20 cellular contexts compared by ENCODE assay signal in genomic region chr15:97129684-97130083, GRCh38.
DNase-seq lines count a peak whose midpoint lies in the region; TF ChIP-seq lines count a peak whose summit lies in the region.
"Had no signal": no experiment of that assay in that cellular context is flagged by ENCODE, and none has a peak within 500 bp of the region (broad histone marks: within the 10 kb centered on the region; RNA-seq: fewer than 3 reads in every experiment).

No MANE protein-coding gene starts in this region.

- no peaks in the 10 kb centered on the region for H3K9me2 ChIP-seq in GM23248 (ENCODE audit: insufficient read depth)

- CTCF ChIA-PET in RWPE1 (lab: Yijun Ruan, JAX), result no interaction called here

- no peak for TF ChIP-seq CTCF in nephron progenitor cell (IDR thresholded peaks at IDR 0.05)
- no peak for TF ChIP-seq CTCF in RWPE1 (conservative IDR thresholded peaks at IDR 0.05; ENCODE audit: low read depth)

- no peaks in the 10 kb centered on the region for H3K36me3 ChIP-seq in GM23248 (ENCODE audit: low read depth)
- H3K36me3 ChIP-seq: BE2C; BLaER1 treated with 17β-estradiol and CSF1 and Interleukin-3, amounts not matched to agents 10 nM and 100 nM; HAP-1 had no signal

- H3K27me3 ChIP-seq in GM23248 (replicated peaks; ENCODE audit: insufficient read depth), result no peaks in the 10 kb centered on the region
- H3K27me3 ChIP-seq: BE2C; BLaER1 treated with 17β-estradiol and CSF1 and Interleukin-3, amounts not matched to agents 10 nM and 100 nM had no signal

- 7 to 13% methylated on average over 5 of the region's 5 CpGs for WGBS in GM23248 (ENCODE audit: low coverage in 1 of 2, low lambda C conversion rate in 2 of 2, missing lambda C conversion rate in 2 of 2), 2 experiments

- no peak overlapping the region for H3K9ac ChIP-seq in GM23248
- H3K9ac ChIP-seq: BLaER1 treated with 17β-estradiol and CSF1 and Interleukin-3, amounts not matched to agents 10 nM and 100 nM had no signal

- no peaks in the 10 kb centered on the region for H3K27me3 Mint-ChIP-seq in nephron progenitor cell (ENCODE audit: low read depth, poor library complexity)
- H3K27me3 Mint-ChIP-seq: CD4-positive, alpha-beta T cell; CD8-positive, alpha-beta memory T cell had no signal

- H2AFZ ChIP-seq in GM23248, result no peak overlapping the region

- no peaks in the 10 kb centered on the region for H3K79me2 ChIP-seq in GM23248 (ENCODE audit: insufficient read depth)

- H3K4me2 ChIP-seq in GM23248 (ENCODE audit: unreplicated experiment), result no peak overlapping the region
- H3K4me2 ChIP-seq: BLaER1 treated with 17β-estradiol and CSF1 and Interleukin-3, amounts not matched to agents 10 nM and 100 nM had no signal

- peaks cover 22% of the 10 kb centered on the region for H3K36me3 Mint-ChIP-seq in nephron progenitor cell (ENCODE audit: low read depth)
- H3K36me3 Mint-ChIP-seq: CD14-positive monocyte; CD8-positive, alpha-beta memory T cell had no signal

- H3F3A ChIP-seq in GM23248 (ENCODE audit: insufficient read depth), result no peaks in the 10 kb centered on the region

- no peaks in the 10 kb centered on the region for H3K4me1 ChIP-seq in GM23248 (ENCODE audit: insufficient read depth)
- H3K4me1 ChIP-seq: BE2C; BLaER1 treated with 17β-estradiol and CSF1 and Interleukin-3, amounts not matched to agents 10 nM and 100 nM; HAP-1 had no signal

- no peaks in the 10 kb centered on the region for H4K20me1 ChIP-seq in GM23248 (ENCODE audit: insufficient read depth)
- H4K20me1 ChIP-seq: BLaER1 treated with 17β-estradiol and CSF1 and Interleukin-3, amounts not matched to agents 10 nM and 100 nM had no signal

- H3K27ac Mint-ChIP-seq in nephron progenitor cell, result peak overlapping the region; percentile 77
- H3K27ac Mint-ChIP-seq: CD14-positive monocyte; CD4-positive, alpha-beta T cell; CD8-positive, alpha-beta memory T cell had no signal

- H3K9me3 Mint-ChIP-seq in nephron progenitor cell, result peaks cover 55% of the 10 kb centered on the region

- DNase-seq in NCI-H82 (lab: John Stamatoyannopoulos, UW), result peak; percentile 21
- no peak for DNase-seq in NCI-H82 treated with DMSO at 0.1 percent for 48 hours (lab: John Stamatoyannopoulos, UW; ENCODE audit: unreplicated experiment)
- peak; percentile 44 for DNase-seq in NCI-H226
- no peak for DNase-seq in nephron progenitor cell
- DNase-seq in superior temporal gyrus (ENCODE audit: extremely low spot score), result peak; percentile 41
- no peak for DNase-seq in RWPE1 (ENCODE audit: low spot score)
- DNase-seq in dermis blood vessel endothelial cell, result no peak
- no peak for DNase-seq in GM23248
- DNase-seq: BE2C; CD4-positive, alpha-beta T cell; CD8-positive, alpha-beta memory T cell; DMS 273 treated with DMSO at 0.1 percent for 48 hours; DMS79; EL; GDM1; GOT3 had no signal

- H3K4me3 ChIP-seq in GM23248, result no peak overlapping the region
- H3K4me3 ChIP-seq: BLaER1 treated with 17β-estradiol and CSF1 and Interleukin-3, amounts not matched to agents 10 nM and 100 nM; GM12878; HAP-1 had no signal

- in situ Hi-C loops in GM23248 (cut with MboI), result no loop called here

- H3K27ac ChIP-seq in RWPE1 (no peak overlapping the region), GM23248 (no peak overlapping the region)
- H3K27ac ChIP-seq: BLaER1 treated with 17β-estradiol and CSF1 and Interleukin-3, amounts not matched to agents 10 nM and 100 nM had no signal

- H3K4me1 Mint-ChIP-seq in nephron progenitor cell, result peaks cover 19% of the 10 kb centered on the region
- H3K4me1 Mint-ChIP-seq: CD14-positive monocyte; CD8-positive, alpha-beta memory T cell had no signal

- no peaks in the 10 kb centered on the region for H3K9me3 ChIP-seq in GM23248 (ENCODE audit: low read depth)
- H3K9me3 ChIP-seq: BE2C, HAP-1 had no signal

- POLR2A ChIA-PET in RWPE1 (lab: Yijun Ruan, JAX; ENCODE audit: low non-redundant PET), result no interaction called here

- no peak overlapping the region for H3K4me3 Mint-ChIP-seq in nephron progenitor cell
- H3K4me3 Mint-ChIP-seq: CD14-positive monocyte; CD4-positive, alpha-beta T cell; CD8-positive, alpha-beta memory T cell had no signal

Comparison
In these comparisons a context has a peak if more than half of its experiments do, and no peak if none do; other contexts are left out.
1. DNase-seq: peak in NCI-H82 (single experiment), NCI-H226 (single experiment) and superior temporal gyrus (single experiment); none in NCI-H82 treated with DMSO at 0.1 percent for 48 hours (single experiment), nephron progenitor cell (single experiment), RWPE1 (single experiment), dermis blood vessel endothelial cell (single experiment) and GM23248 (single experiment).